1 cellular context compared by ENCODE assay signal in the genomic region with DNA sequence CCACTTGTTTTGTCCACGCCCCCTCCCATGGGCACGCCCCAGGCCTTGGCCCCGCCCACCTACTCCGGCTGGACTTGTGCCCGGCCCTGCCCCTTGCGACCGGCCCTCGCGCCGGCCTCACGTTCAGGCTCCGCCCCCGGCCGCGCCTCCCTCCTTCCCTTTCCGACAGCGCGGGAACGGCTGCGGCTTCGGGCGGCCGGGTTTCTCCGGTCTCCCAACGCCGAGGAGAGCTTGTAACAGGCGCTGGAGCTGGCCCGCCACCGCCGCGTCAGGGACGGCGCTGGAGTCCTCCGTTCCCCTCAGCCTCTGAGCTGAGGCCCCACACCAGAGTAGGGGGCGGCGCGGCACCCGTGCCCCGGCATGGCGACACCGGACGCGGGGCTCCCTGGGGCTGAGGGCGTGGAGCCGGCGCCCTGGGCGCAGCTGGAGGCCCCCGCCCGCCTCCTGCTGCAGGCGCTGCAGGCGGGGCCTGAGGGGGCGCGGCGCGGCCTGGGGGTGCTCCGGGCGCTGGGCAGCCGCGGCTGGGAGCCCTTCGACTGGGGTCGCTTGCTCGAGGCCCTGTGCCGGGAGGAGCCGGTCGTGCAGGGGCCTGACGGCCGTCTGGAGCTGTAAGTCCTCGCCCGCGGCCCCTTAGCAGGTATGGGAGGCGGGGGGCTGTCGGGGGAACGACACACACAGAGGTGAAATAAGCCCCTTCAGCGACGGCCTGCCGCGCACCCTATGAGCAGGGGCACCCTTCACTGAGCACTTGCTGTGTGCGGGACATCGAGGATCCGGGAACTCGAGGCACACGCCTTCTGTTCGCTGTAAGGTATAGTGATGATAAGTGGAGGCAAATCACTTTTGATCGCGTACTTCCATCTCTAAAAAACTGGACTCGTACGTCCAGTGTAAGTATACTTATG.
A peak's percentile ranks its signal among the peaks of the same experiment; 100 is the strongest.
TF ChIP-seq lines count a peak whose summit lies in the region.

A gene with protein sequence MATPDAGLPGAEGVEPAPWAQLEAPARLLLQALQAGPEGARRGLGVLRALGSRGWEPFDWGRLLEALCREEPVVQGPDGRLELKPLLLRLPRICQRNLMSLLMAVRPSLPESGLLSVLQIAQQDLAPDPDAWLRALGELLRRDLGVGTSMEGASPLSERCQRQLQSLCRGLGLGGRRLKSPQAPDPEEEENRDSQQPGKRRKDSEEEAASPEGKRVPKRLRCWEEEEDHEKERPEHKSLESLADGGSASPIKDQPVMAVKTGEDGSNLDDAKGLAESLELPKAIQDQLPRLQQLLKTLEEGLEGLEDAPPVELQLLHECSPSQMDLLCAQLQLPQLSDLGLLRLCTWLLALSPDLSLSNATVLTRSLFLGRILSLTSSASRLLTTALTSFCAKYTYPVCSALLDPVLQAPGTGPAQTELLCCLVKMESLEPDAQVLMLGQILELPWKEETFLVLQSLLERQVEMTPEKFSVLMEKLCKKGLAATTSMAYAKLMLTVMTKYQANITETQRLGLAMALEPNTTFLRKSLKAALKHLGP (plus strand): TSS at position 153 of the 905 bp plus-strand sequence. CDS start 208 bp downstream, at position 361.

TF ChIP-seq in GM12878, 131 proteins besides CTCF, POLR2A, EP300 and RAD21 (continued from another document):
- TF ChIP-seq, protein P1, sequence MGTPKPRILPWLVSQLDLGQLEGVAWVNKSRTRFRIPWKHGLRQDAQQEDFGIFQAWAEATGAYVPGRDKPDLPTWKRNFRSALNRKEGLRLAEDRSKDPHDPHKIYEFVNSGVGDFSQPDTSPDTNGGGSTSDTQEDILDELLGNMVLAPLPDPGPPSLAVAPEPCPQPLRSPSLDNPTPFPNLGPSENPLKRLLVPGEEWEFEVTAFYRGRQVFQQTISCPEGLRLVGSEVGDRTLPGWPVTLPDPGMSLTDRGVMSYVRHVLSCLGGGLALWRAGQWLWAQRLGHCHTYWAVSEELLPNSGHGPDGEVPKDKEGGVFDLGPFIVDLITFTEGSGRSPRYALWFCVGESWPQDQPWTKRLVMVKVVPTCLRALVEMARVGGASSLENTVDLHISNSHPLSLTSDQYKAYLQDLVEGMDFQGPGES (IDR thresholded peaks at IDR 0.05), result no peak
- TF ChIP-seq BMI1 (IDR thresholded peaks at IDR 0.05; ENCODE audit: borderline replicate concordance) (no peak), NFIC (IDR thresholded peaks at IDR 0.05; ENCODE audit: low read depth, low read length) (no peak), RUNX3 (IDR thresholded peaks at IDR 0.05; ENCODE audit: low read length) (peak; percentile 43; the same call in 1 of the 2 replicates), SMARCA5 (IDR thresholded peaks at IDR 0.05) (0 out of 2 replicates have a peak, but pooled peaks have one; percentile 33), SUZ12 (IDR thresholded peaks at IDR 0.05; ENCODE audit: unreplicated experiment) (no peak), BCL11A (IDR thresholded peaks at IDR 0.05; ENCODE audit: low read depth, low read length) (no peak)
- TF ChIP-seq, protein P2, sequence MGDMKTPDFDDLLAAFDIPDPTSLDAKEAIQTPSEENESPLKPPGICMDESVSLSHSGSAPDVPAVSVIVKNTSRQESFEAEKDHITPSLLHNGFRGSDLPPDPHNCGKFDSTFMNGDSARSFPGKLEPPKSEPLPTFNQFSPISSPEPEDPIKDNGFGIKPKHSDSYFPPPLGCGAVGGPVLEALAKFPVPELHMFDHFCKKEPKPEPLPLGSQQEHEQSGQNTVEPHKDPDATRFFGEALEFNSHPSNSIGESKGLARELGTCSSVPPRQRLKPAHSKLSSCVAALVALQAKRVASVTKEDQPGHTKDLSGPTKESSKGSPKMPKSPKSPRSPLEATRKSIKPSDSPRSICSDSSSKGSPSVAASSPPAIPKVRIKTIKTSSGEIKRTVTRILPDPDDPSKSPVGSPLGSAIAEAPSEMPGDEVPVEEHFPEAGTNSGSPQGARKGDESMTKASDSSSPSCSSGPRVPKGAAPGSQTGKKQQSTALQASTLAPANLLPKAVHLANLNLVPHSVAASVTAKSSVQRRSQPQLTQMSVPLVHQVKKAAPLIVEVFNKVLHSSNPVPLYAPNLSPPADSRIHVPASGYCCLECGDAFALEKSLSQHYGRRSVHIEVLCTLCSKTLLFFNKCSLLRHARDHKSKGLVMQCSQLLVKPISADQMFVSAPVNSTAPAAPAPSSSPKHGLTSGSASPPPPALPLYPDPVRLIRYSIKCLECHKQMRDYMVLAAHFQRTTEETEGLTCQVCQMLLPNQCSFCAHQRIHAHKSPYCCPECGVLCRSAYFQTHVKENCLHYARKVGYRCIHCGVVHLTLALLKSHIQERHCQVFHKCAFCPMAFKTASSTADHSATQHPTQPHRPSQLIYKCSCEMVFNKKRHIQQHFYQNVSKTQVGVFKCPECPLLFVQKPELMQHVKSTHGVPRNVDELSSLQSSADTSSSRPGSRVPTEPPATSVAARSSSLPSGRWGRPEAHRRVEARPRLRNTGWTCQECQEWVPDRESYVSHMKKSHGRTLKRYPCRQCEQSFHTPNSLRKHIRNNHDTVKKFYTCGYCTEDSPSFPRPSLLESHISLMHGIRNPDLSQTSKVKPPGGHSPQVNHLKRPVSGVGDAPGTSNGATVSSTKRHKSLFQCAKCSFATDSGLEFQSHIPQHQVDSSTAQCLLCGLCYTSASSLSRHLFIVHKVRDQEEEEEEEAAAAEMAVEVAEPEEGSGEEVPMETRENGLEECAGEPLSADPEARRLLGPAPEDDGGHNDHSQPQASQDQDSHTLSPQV (IDR thresholded peaks at IDR 0.05), result no peak
